18 cellular contexts compared by ENCODE assay signal in genomic region chr18:22778996-22779395, GRCh38.
A peak's percentile ranks its signal among the peaks of the same experiment; 100 is the strongest.
DNase-seq lines count a peak whose midpoint lies in the region; ATAC-seq and TF ChIP-seq lines count a peak whose summit lies in the region.
"Had no signal": no experiment of that assay in that cellular context is flagged by ENCODE, and none has a peak within 500 bp of the region (broad histone marks: within the 10 kb centered on the region; RNA-seq: fewer than 3 reads in every experiment).

No MANE protein-coding gene starts in this region.

- TF ChIP-seq CTCF in fibroblast of pulmonary artery (IDR thresholded peaks at IDR 0.05; ENCODE audit: low read length, missing control alignments) (no peak), thyroid gland (IDR thresholded peaks at IDR 0.05) (no peak), GM13976 (IDR thresholded peaks at IDR 0.05; ENCODE audit: borderline replicate concordance, control extremely low read depth, extremely low read depth, insufficient read depth, missing control alignments) (no peak), upper lobe of left lung (IDR thresholded peaks at IDR 0.05) (no peak)

- H3K9me3 ChIP-seq in thyroid gland = no peaks in the 10 kb centered on the region
- no peaks in the 10 kb centered on the region for H3K9me3 ChIP-seq in upper lobe of left lung
- H3K9me3 ChIP-seq: right lobe of liver, suprapubic skin had no signal

- peak; percentile 86 for ATAC-seq in Right ventricle myocardium inferior
- ATAC-seq in upper lobe of left lung (ENCODE audit: low FRiP score in 2 of 2) = no peak
- ATAC-seq: activated CD8-positive, alpha-beta memory T cell treated with anti-CD3 and anti-CD28 coated beads, Interleukin-2, amount 10 ng/mL, durations not matched to agents 7 days and 5 days had no signal

- no peaks in the 10 kb centered on the region for H3K4me1 ChIP-seq in thyroid gland
- H3K4me1 ChIP-seq in upper lobe of left lung = no peaks in the 10 kb centered on the region
- H3K4me1 ChIP-seq: right lobe of liver had no signal

- WGBS in thyroid gland, 2 donors = 13 to 22% methylated on average over 1 of the region's 1 CpG
- 8 to 33% methylated on average over 1 of the region's 1 CpG for WGBS in upper lobe of left lung, 2 donors

- H3K27ac ChIP-seq in thyroid gland (no peak overlapping the region), upper lobe of left lung (no peak overlapping the region)
- H3K27ac ChIP-seq: brain microvascular endothelial cell, right lobe of liver, suprapubic skin had no signal

- in situ Hi-C loops in GM13976 (cut with MboI; ENCODE audit: low sequenced_read_pairs, unreplicated experiment) = loop anchor here (25.0 kb wide), 2 partner anchors 92 to 1433 kb away; no protein-coding TSS in a partner anchor

- intact Hi-C loops in Right ventricle myocardium inferior (cut with DNase I) (no loop called here), cardiac septum (cut with DNase I) (no loop called here), thyroid gland (cut with DNase I) (no loop called here)

- DNase-seq in Right ventricle myocardium inferior (ENCODE audit: missing footprints) = no peak
- DNase-seq in cardiac septum (ENCODE audit: low spot score) = no peak
- DNase-seq in NCI-H1105 treated with DMSO at 0.1 percent for 48 hours (lab: John Stamatoyannopoulos, UW) = peak; percentile 89
- peak; percentile 31 for DNase-seq in fibroblast of pulmonary artery (ENCODE audit: low read depth)
- peak; percentile 37 to 42 for DNase-seq in thyroid gland
- no peak for DNase-seq in GM13976 (ENCODE audit: low spot score)
- DNase-seq in GOT3 (lab: John Stamatoyannopoulos, UW) = no peak
- no peak for DNase-seq in upper lobe of left lung
- DNase-seq: activated CD4-positive, alpha-beta T cell treated with anti-CD3 and anti-CD28 coated beads for 48 hours; activated CD8-positive, alpha-beta memory T cell treated with anti-CD3 and anti-CD28 coated beads, Interleukin-2, amount 10 ng/mL, durations not matched to agents 7 days and 5 days; brain microvascular endothelial cell; CD8-positive, alpha-beta memory T cell; HCEC 1CT; mammary epithelial cell; NCI-H187 treated with DMSO at 0.1 percent for 48 hours; NCI-H748 treated with DMSO at 0.1 percent for 48 hours; right lobe of liver had no signal

- H3K36me3 ChIP-seq in thyroid gland = no peaks in the 10 kb centered on the region
- H3K36me3 ChIP-seq in upper lobe of left lung = no peaks in the 10 kb centered on the region
- H3K36me3 ChIP-seq: brain microvascular endothelial cell, right lobe of liver, suprapubic skin had no signal

- no peak for TF ChIP-seq EP300 in upper lobe of left lung (IDR thresholded peaks at IDR 0.05)

- H3K27me3 ChIP-seq in thyroid gland = no peaks in the 10 kb centered on the region
- H3K27me3 ChIP-seq in upper lobe of left lung = no peaks in the 10 kb centered on the region
- H3K27me3 ChIP-seq: brain microvascular endothelial cell, right lobe of liver had no signal

- H3K4me3 ChIP-seq in fibroblast of pulmonary artery (replicated peaks; ENCODE audit: low read depth, low read length) (no peak overlapping the region), thyroid gland (replicated peaks in 1 of 3) (no peak overlapping the region), upper lobe of left lung (no peak overlapping the region)
- H3K4me3 ChIP-seq: right lobe of liver, suprapubic skin had no signal

- TF ChIP-seq POLR2A in thyroid gland (IDR thresholded peaks at IDR 0.05) (no peak), upper lobe of left lung (IDR thresholded peaks at IDR 0.05) (no peak)

Comparison
In these comparisons a context has a peak if more than half of its experiments do, and no peak if none do; other contexts are left out.
1. DNase-seq: peak in NCI-H1105 treated with DMSO at 0.1 percent for 48 hours (single experiment), fibroblast of pulmonary artery (single experiment) and thyroid gland (2 of 2); none in Right ventricle myocardium inferior (single experiment), cardiac septum (single experiment), GM13976 (single experiment), GOT3 (single experiment) and upper lobe of left lung (0 of 2).